27 cellular contexts compared by ENCODE assay signal in genomic region chr12:52238916-52239649, GRCh38. TPM values are rescaled to one million over a fixed set of nuclear protein-coding genes. Genes with fewer than 3 reads are reported as not detected.
DNase-seq lines count a peak whose midpoint lies in the region; FAIRE-seq and TF ChIP-seq lines count a peak whose summit lies in the region.
"Had no signal": no experiment of that assay in that cellular context is flagged by ENCODE, and none has a peak within 500 bp of the region (broad histone marks: within the 10 kb centered on the region; RNA-seq: fewer than 3 reads in every experiment).

No MANE protein-coding gene starts in this region.

- H3K36me3 Mint-ChIP-seq in type B pancreatic cell: peaks cover 4% of the 10 kb centered on the region
- H3K36me3 Mint-ChIP-seq: CD8-positive, alpha-beta T cell had no signal

- H3K27ac Mint-ChIP-seq in type B pancreatic cell: peak overlapping the region; percentile 24
- H3K27ac Mint-ChIP-seq: CD8-positive, alpha-beta T cell; effector memory CD8-positive, alpha-beta T cell had no signal

- H3K4me1 ChIP-seq in kidney (ENCODE audit: control insufficient read depth in 1 of 2, insufficient read depth in 1 of 2, low read depth in 1 of 2, low read length in 2 of 2) (peaks cover 12 to 16% of the 10 kb centered on the region in 2 donors), uterus (peaks cover 4 to 5% of the 10 kb centered on the region in 2 donors)

- H3K36me3 ChIP-seq in kidney (ENCODE audit: control insufficient read depth in 1 of 2, insufficient read depth in 2 of 2, low read length in 2 of 2) (no peaks in the 10 kb centered on the region), uterus (no peaks in the 10 kb centered on the region)
- H3K36me3 ChIP-seq: colonic mucosa, esophagus squamous epithelium, gastrocnemius medialis, neutrophil had no signal

- no peak overlapping the region for H3K4me3 ChIP-seq in kidney (ENCODE audit: low read length in 2 of 2)
- no peak overlapping the region for H3K4me3 ChIP-seq in uterus
- H3K4me3 ChIP-seq: colonic mucosa, esophagus squamous epithelium, gastrocnemius medialis, K562, lung, tibial artery had no signal

- H3K27me3 Mint-ChIP-seq in type B pancreatic cell: peaks cover 13% of the 10 kb centered on the region

- no peak for TF ChIP-seq POLR2A in uterus (IDR thresholded peaks at IDR 0.05)

- DNase-seq in activated effector memory CD4-positive, alpha-beta T cell treated with anti-CD3 and anti-CD28 coated beads, Interleukin-2, amount 50 U/mL, for 16 hours: peak; percentile 9
- DNase-seq in activated effector memory CD4-positive, alpha-beta T cell treated with Interleukin-2 at 50 U/mL for 16 hours: no peak
- DNase-seq in kidney (no peak), type B pancreatic cell (ENCODE audit: extremely low spot score, unreplicated experiment) (no peak), NCI-H1092 treated with DMSO at 0.1 percent for 48 hours (lab: John Stamatoyannopoulos, UW) (no peak), uterus (no peak)
- DNase-seq: activated CD8-positive, alpha-beta memory T cell treated with anti-CD3 and anti-CD28 coated beads, Interleukin-2, amount 50 U/mL, for 4 hours; AML-193; brain microvascular endothelial cell; CD8-positive, alpha-beta T cell; colonic mucosa; DMS79; effector memory CD8-positive, alpha-beta T cell; esophagus squamous epithelium; gastrocnemius medialis; islet precursor cell; MM.1S; NCI-H1436; NCI-H510A treated with DMSO at 0.1 percent for 48 hours; stimulated activated CD4-positive, alpha-beta T cell treated with anti-CD3 and anti-CD28 coated beads, Interleukin-4, amount 100 ng/mL, for 24 hours; stimulated activated naive CD8-positive, alpha-beta T cell treated with anti-CD3 and anti-CD28 coated beads, Interleukin-15, Interleukin-2, amounts not matched to agents 100 U/mL and 50 U/mL, for 24 hours; T-helper 2 cell had no signal

- peak overlapping the region; percentile 28 for H3K4me3 Mint-ChIP-seq in type B pancreatic cell
- H3K4me3 Mint-ChIP-seq: CD8-positive, alpha-beta T cell; effector memory CD8-positive, alpha-beta T cell had no signal

- no peaks in the 10 kb centered on the region for H3K9me3 Mint-ChIP-seq in type B pancreatic cell
- H3K9me3 Mint-ChIP-seq: CD8-positive, alpha-beta T cell; effector memory CD8-positive, alpha-beta T cell had no signal

- no peak for FAIRE-seq in kidney (lab: Jason Lieb, UNC)
- FAIRE-seq: K562, RCC 7860 had no signal

- intact Hi-C loops in kidney (cut with DNase I): no loop called here
- intact Hi-C loops in uterus (cut with DNase I; ENCODE audit: low total_unique reads): no loop called here

- TF ChIP-seq CTCF in kidney (IDR thresholded peaks at IDR 0.05; ENCODE audit: borderline replicate concordance, extremely low read depth, insufficient read depth) (no peak), type B pancreatic cell (conservative IDR thresholded peaks at IDR 0.05) (no peak), uterus (IDR thresholded peaks at IDR 0.05) (no peak)

- no peaks in the 10 kb centered on the region for H3K9me3 ChIP-seq in kidney (ENCODE audit: control insufficient read depth in 1 of 2, low read length in 2 of 2)
- no peaks in the 10 kb centered on the region for H3K9me3 ChIP-seq in uterus
- H3K9me3 ChIP-seq: colonic mucosa, esophagus squamous epithelium, gastrocnemius medialis, neutrophil, tibial artery had no signal

- peaks cover 21% of the 10 kb centered on the region for H3K4me1 Mint-ChIP-seq in type B pancreatic cell (ENCODE audit: unreplicated experiment)

- peak overlapping the region in 1 of 2 donors; percentile 38 for H3K9ac ChIP-seq in kidney (ENCODE audit: low read length in 2 of 2)

- H3K27ac ChIP-seq in kidney (ENCODE audit: low read depth in 2 of 2, low read length in 2 of 2) (peak overlapping the region; percentile 26 to 83), uterus (no peak overlapping the region)
- H3K27ac ChIP-seq: brain microvascular endothelial cell, colonic mucosa, esophagus squamous epithelium, gastrocnemius medialis, neutrophil, tibial artery had no signal

- H3K27me3 ChIP-seq in uterus: no peaks in the 10 kb centered on the region
- H3K27me3 ChIP-seq: brain microvascular endothelial cell, colonic mucosa had no signal

RNA-seq across cellular contexts. Expression of gene KRT7, which starts 6.0 kb away (rescaled TPM):
- total RNA-seq in kidney: 1,490 TPM
- polyA plus RNA-seq in kidney (ENCODE audit: insufficient read depth, low read depth, low replicate concordance): 173 TPM
- 125 and 293 TPM in 2 replicates for total RNA-seq in type B pancreatic cell (ENCODE audit: low replicate concordance)
- 10 to 100 TPM in 1 of 4 donors, 1 to 10 TPM in 2, not detected in 1; 2.1 to 51.2 (median 5.1) TPM for total RNA-seq in uterus
- total RNA-seq: CD8-positive, alpha-beta T cell had no signal
- polyA plus RNA-seq: K562 had no signal

RNA-seq across cellular contexts. Expression of gene KRT86, which starts 35.4 kb away (rescaled TPM):
- total RNA-seq in kidney: 1.3 TPM
- polyA plus RNA-seq in kidney (ENCODE audit: insufficient read depth, low read depth, low replicate concordance): not detected
- 0.14 TPM in 1 of 2 replicates, not detected in the other for total RNA-seq in type B pancreatic cell (ENCODE audit: low replicate concordance)
- total RNA-seq in uterus: under 1 TPM in 1 of 4 donors, not detected in 3; 0.35 TPM
- total RNA-seq: esophagus squamous epithelium, K562 had no signal
- polyA plus RNA-seq: K562 had no signal

RNA-seq across cellular contexts. Expression of gene KRT80, which starts 47.3 kb away (rescaled TPM):
- total RNA-seq in kidney (12.3 TPM), type B pancreatic cell (ENCODE audit: low replicate concordance) (23.1 and 65.1 TPM in 2 replicates), uterus (1 to 10 TPM in 1 of 4 donors, not detected in 3; 1.1 TPM)
- 1.0 TPM for polyA plus RNA-seq in kidney (ENCODE audit: insufficient read depth, low read depth, low replicate concordance)
- total RNA-seq: CD8-positive, alpha-beta T cell; K562 had no signal
- polyA plus RNA-seq: K562 had no signal

RNA-seq across cellular contexts. Expression of gene KRT81, which starts 52.3 kb away (rescaled TPM):
- total RNA-seq in kidney (not detected), type B pancreatic cell (ENCODE audit: low replicate concordance) (0.31 TPM in 2 replicates), uterus (not detected)
- not detected for polyA plus RNA-seq in kidney (ENCODE audit: insufficient read depth, low read depth, low replicate concordance)
- total RNA-seq: CD8-positive, alpha-beta T cell; esophagus squamous epithelium; gastrocnemius medialis had no signal
- polyA plus RNA-seq: K562 had no signal

Comparison
In these comparisons a context has a peak if more than half of its experiments do, and no peak if none do; other contexts are left out.
1. H3K27ac ChIP-seq: peak in kidney (2 of 2); none in uterus (0 of 2).